In genomic region chr14:105203057-105203494, GRCh38 we compare ENCODE assay signal across 9 cellular contexts. TPM values are rescaled to one million over a fixed set of nuclear protein-coding genes. Genes with fewer than 3 reads are reported as not detected.
DNase-seq lines count a peak whose midpoint lies in the region; ATAC-seq and TF ChIP-seq lines count a peak whose summit lies in the region.
"Had no signal": no experiment of that assay in that cellular context is flagged by ENCODE, and none has a peak within 500 bp of the region (broad histone marks: within the 10 kb centered on the region; RNA-seq: fewer than 3 reads in every experiment).

No MANE protein-coding gene starts in this region.

- H4K20me1 ChIP-seq in SK-N-SH (ENCODE audit: insufficient read depth), result no peaks in the 10 kb centered on the region

- H3F3A ChIP-seq in SK-N-SH (replicated peaks; ENCODE audit: insufficient read depth), result no peaks in the 10 kb centered on the region

- H3K9ac ChIP-seq in SK-N-SH, result no peak overlapping the region

- no peak for TF ChIP-seq EP300 in SK-N-SH (IDR thresholded peaks at IDR 0.05; ENCODE audit: borderline replicate concordance in 1 of 2, low read depth in 1 of 2, low read length in 1 of 2)

- no peak overlapping the region; the same call in 1 of the 2 replicates for H3K4me2 ChIP-seq in SK-N-SH

- no peak overlapping the region for H3K27ac ChIP-seq in CD4-positive, alpha-beta T cell (ENCODE audit: low read depth, low read length)
- H3K27ac ChIP-seq in SK-N-SH (ENCODE audit: low read depth in 2 of 2, low read length in 1 of 2), result peak overlapping the region in 1 of 2 experiments; percentile 50; a peak in 1 of 4 replicates
- H3K27ac ChIP-seq in heart left ventricle, result peak overlapping the region in 8 of 12 donors; percentile 51 to 95 (median 72)

- H3K79me2 ChIP-seq in SK-N-SH (ENCODE audit: insufficient read depth), result no peaks in the 10 kb centered on the region

- no peaks in the 10 kb centered on the region for H3K9me3 ChIP-seq in CD4-positive, alpha-beta T cell (ENCODE audit: control insufficient read depth, low read length)
- H3K9me3 ChIP-seq in SK-N-SH (no peaks in the 10 kb centered on the region), heart left ventricle (no peaks in the 10 kb centered on the region)

- H3K4me3 ChIP-seq in SK-N-SH (ENCODE audit: low read depth in 2 of 2, low read length in 1 of 2), result peak overlapping the region in 1 of 2 experiments; percentile 14; a peak in 1 of 4 replicates
- no peak overlapping the region for H3K4me3 ChIP-seq in heart left ventricle

- DNase-seq in CD4-positive, alpha-beta T cell, result peak; percentile 40 to 69 (median 49)
- peak; percentile 79 for DNase-seq in HPDE6-E6E7 (ENCODE audit: extremely low spot score)
- peak; percentile 93 for DNase-seq in SK-N-SH
- DNase-seq in activated naive CD8-positive, alpha-beta T cell treated with anti-CD3 and anti-CD28 coated beads, Interleukin-2, amount 10 ng/mL, durations not matched to agents 7 days and 5 days, result peak; percentile 81
- peak; percentile 73 to 88 (median 76) for DNase-seq in heart left ventricle
- DNase-seq in retina, result peak; percentile 91
- DNase-seq in NCI-H2081 treated with DMSO at 0.1 percent for 48 hours (lab: John Stamatoyannopoulos, UW), result no peak

- peak; percentile 48 for ATAC-seq in CD4-positive, alpha-beta T cell (ENCODE audit: poor library complexity)
- peak; percentile 27 for ATAC-seq in activated naive CD8-positive, alpha-beta T cell treated with anti-CD3 and anti-CD28 coated beads, Interleukin-2, amount 10 ng/mL, durations not matched to agents 7 days and 5 days (ENCODE audit: low read depth)
- ATAC-seq in heart left ventricle, result peak; percentile 13 to 45 (median 30)
- ATAC-seq in HG02642 (IDR thresholded peaks at IDR 0.05; ENCODE audit: poor library complexity, unreplicated experiment), result no peak

- H2AFZ ChIP-seq in SK-N-SH (ENCODE audit: low read depth), result no peak overlapping the region

- peaks cover 22% of the 10 kb centered on the region for H3K27me3 ChIP-seq in CD4-positive, alpha-beta T cell (ENCODE audit: control insufficient read depth, insufficient read depth, low read length)
- H3K27me3 ChIP-seq in SK-N-SH (ENCODE audit: insufficient read depth) (no peaks in the 10 kb centered on the region), heart left ventricle (peaks cover 0 to 21% (median 0%) of the 10 kb centered on the region in 9 donors)

- peak; percentile 74 for TF ChIP-seq RAD21 in SK-N-SH (IDR thresholded peaks at IDR 0.05; ENCODE audit: low read length)

- H3K4me1 ChIP-seq in SK-N-SH (ENCODE audit: control insufficient read depth in 1 of 2, insufficient read depth in 2 of 2, low read depth in 1 of 2, low read length in 1 of 2) (peaks cover 0 to 69% of the 10 kb centered on the region in 2 experiments; a peak in 1 of 4 replicates), heart left ventricle (peaks cover 0 to 98% (median 59%) of the 10 kb centered on the region in 12 donors)

- POLR2A ChIA-PET in CD4-positive, alpha-beta T cell (lab: Charles Lee), result interaction anchor here (0.9 kb wide), 1 partner anchor 112 kb away, joined by 3 read pairs; the partner anchor contains the start of gene PACS2
- POLR2A ChIA-PET in SK-N-SH (lab: Yijun Ruan, JAX), result interaction anchor here (1.0 kb wide), 1 partner anchor 45 kb away, joined by 3 read pairs; the partner anchor contains the start of gene BTBD6
- POLR2A ChIA-PET in activated naive CD8-positive, alpha-beta T cell treated with anti-CD3 and anti-CD28 coated beads, Interleukin-2, amount 10 ng/mL, durations not matched to agents 7 days and 5 days (lab: Charles Lee), result no interaction called here

- H3K9me3 Mint-ChIP-seq in CD4-positive, alpha-beta T cell, result no peaks in the 10 kb centered on the region
- no peaks in the 10 kb centered on the region for H3K9me3 Mint-ChIP-seq in activated naive CD8-positive, alpha-beta T cell treated with anti-CD3 and anti-CD28 coated beads, Interleukin-2, amount 10 ng/mL, durations not matched to agents 7 days and 5 days
- H3K9me3 Mint-ChIP-seq: stimulated activated naive CD8-positive, alpha-beta T cell treated with anti-CD3 and anti-CD28 coated beads, Interleukin-15, Interleukin-2, amounts not matched to agents 100 ng/mL and 50 ng/mL, for 24 hours had no signal

- H3K4me1 Mint-ChIP-seq in CD4-positive, alpha-beta T cell (ENCODE audit: low read depth), result peaks cover 9% of the 10 kb centered on the region
- H3K4me1 Mint-ChIP-seq in activated naive CD8-positive, alpha-beta T cell treated with anti-CD3 and anti-CD28 coated beads, Interleukin-2, amount 10 ng/mL, durations not matched to agents 7 days and 5 days, result peaks cover 18% of the 10 kb centered on the region

- CTCF ChIA-PET in CD4-positive, alpha-beta T cell (lab: Charles Lee), result interaction anchor here (0.6 to 2.1 kb wide), 3 partner anchors 78 to 1194 kb away, joined by 3 to 6 read pairs (median 3); no protein-coding TSS in a partner anchor
- CTCF ChIA-PET in SK-N-SH (lab: Yijun Ruan, JAX), result interaction anchor here (0.6 to 2.7 kb wide), 37 partner anchors 9 to 228 kb away, joined by 3 to 24 read pairs (median 3); partner anchors contain the start of genes BTBD6 and PACS2

- no peaks in the 10 kb centered on the region for H3K36me3 ChIP-seq in SK-N-SH (replicated peaks in 1 of 2; ENCODE audit: control insufficient read depth in 1 of 2, insufficient read depth in 2 of 2, low read length in 1 of 2)
- no peaks in the 10 kb centered on the region for H3K36me3 ChIP-seq in heart left ventricle

- intact Hi-C loops in CD4-positive, alpha-beta T cell (cut with DNase I, micrococcal nuclease), result loop anchor here (1.0 to 5.0 kb wide), 4 partner anchors 79 to 329 kb away; partner anchors contain the start of gene BRF1 (in 1 of the 2)
- intact Hi-C loops in heart left ventricle (cut with DNase I), result loop anchor here (1.0 to 10.0 kb wide), 16 partner anchors 44 to 324 kb away; partner anchors contain the start of genes TMEM121 (in 2 of the 10), AHNAK2 (in 1 of the 10) and BTBD6 (in 1 of the 10)

- WGBS in SK-N-SH (ENCODE audit: low lambda C conversion rate), result 50% methylated on average over 3 of the region's 18 CpGs
- 8 to 11% (median 10%) methylated on average over 4 to 18 of the region's 18 CpGs for WGBS in heart left ventricle, 4 donors

- H3K9me2 ChIP-seq in SK-N-SH, result no peaks in the 10 kb centered on the region

- no peak for TF ChIP-seq POLR2A in heart left ventricle (IDR thresholded peaks at IDR 0.05)

- no peaks in the 10 kb centered on the region for H3K36me3 Mint-ChIP-seq in CD4-positive, alpha-beta T cell (ENCODE audit: low read depth)
- H3K36me3 Mint-ChIP-seq in activated naive CD8-positive, alpha-beta T cell treated with anti-CD3 and anti-CD28 coated beads, Interleukin-2, amount 10 ng/mL, durations not matched to agents 7 days and 5 days, result no peaks in the 10 kb centered on the region

- no peak overlapping the region for H3K4me3 Mint-ChIP-seq in CD4-positive, alpha-beta T cell
- H3K4me3 Mint-ChIP-seq in activated naive CD8-positive, alpha-beta T cell treated with anti-CD3 and anti-CD28 coated beads, Interleukin-2, amount 10 ng/mL, durations not matched to agents 7 days and 5 days, result no peak overlapping the region
- H3K4me3 Mint-ChIP-seq: stimulated activated naive CD8-positive, alpha-beta T cell treated with anti-CD3 and anti-CD28 coated beads, Interleukin-15, Interleukin-2, amounts not matched to agents 100 ng/mL and 50 ng/mL, for 24 hours had no signal

- TF ChIP-seq CTCF in CD4-positive, alpha-beta T cell (IDR thresholded peaks at IDR 0.05), result peak; percentile 97
- peak; percentile 91 for TF ChIP-seq CTCF in SK-N-SH (IDR thresholded peaks at IDR 0.05)
- peak; percentile 86 to 97 (median 93) for TF ChIP-seq CTCF in heart left ventricle (IDR thresholded peaks at IDR 0.05)

- H3K27me3 Mint-ChIP-seq in CD4-positive, alpha-beta T cell, result peaks cover 31% of the 10 kb centered on the region
- peaks cover 7% of the 10 kb centered on the region for H3K27me3 Mint-ChIP-seq in activated naive CD8-positive, alpha-beta T cell treated with anti-CD3 and anti-CD28 coated beads, Interleukin-2, amount 10 ng/mL, durations not matched to agents 7 days and 5 days

- no peak overlapping the region for H3K27ac Mint-ChIP-seq in CD4-positive, alpha-beta T cell
- no peak overlapping the region for H3K27ac Mint-ChIP-seq in activated naive CD8-positive, alpha-beta T cell treated with anti-CD3 and anti-CD28 coated beads, Interleukin-2, amount 10 ng/mL, durations not matched to agents 7 days and 5 days
- H3K27ac Mint-ChIP-seq: stimulated activated naive CD8-positive, alpha-beta T cell treated with anti-CD3 and anti-CD28 coated beads, Interleukin-15, Interleukin-2, amounts not matched to agents 100 ng/mL and 50 ng/mL, for 24 hours had no signal

TF ChIP-seq in SK-N-SH, 30 proteins besides CTCF, POLR2A, EP300 and RAD21:
- TF ChIP-seq SMC3 (IDR thresholded peaks at IDR 0.05; ENCODE audit: low read depth, low read length) (peak; percentile 83), MXI1 (IDR thresholded peaks at IDR 0.05; ENCODE audit: low read depth, low read length) (no peak)

RNA-seq across cellular contexts. Expression of gene NUDT14, which starts 22.0 kb away (rescaled TPM):
- 1 to 10 TPM; 9.0 to 9.2 TPM for total RNA-seq in CD4-positive, alpha-beta T cell
- polyA plus RNA-seq in SK-N-SH (2012; rRNA removed) (15.8 and 18.4 TPM in 2 replicates), heart left ventricle (10 to 100 TPM; 14.3 to 29.6 TPM)
- polyA plus RNA-seq in SK-N-SH (2012; cell fraction: cytosol; rRNA removed), result 8.1 and 11.3 TPM in 2 replicates
- polyA plus RNA-seq in SK-N-SH (2012; cell fraction: nucleus; rRNA removed), result 27.3 and 44.1 TPM in 2 replicates
- total RNA-seq in activated naive CD8-positive, alpha-beta T cell treated with anti-CD3 and anti-CD28 coated beads, Interleukin-2, amount 10 ng/mL, durations not matched to agents 7 days and 5 days, result 10 to 100 TPM; 23.3 to 28.0 TPM
- 10 to 100 TPM; 16.7 to 48.9 (median 23.8) TPM for total RNA-seq in heart left ventricle

RNA-seq across cellular contexts. Expression of gene JAG2, which starts 34.5 kb away (rescaled TPM):
- 1 to 10 TPM in 1 of 2 experiments, under 1 TPM in 1; 0.66 to 1.3 TPM for total RNA-seq in CD4-positive, alpha-beta T cell
- polyA plus RNA-seq in SK-N-SH (2012; rRNA removed) (1.7 TPM in 2 replicates), heart left ventricle (10 to 100 TPM; 19.1 to 25.2 TPM)
- polyA plus RNA-seq in SK-N-SH (2012; cell fraction: cytosol; rRNA removed), result 0.55 and 0.77 TPM in 2 replicates
- polyA plus RNA-seq in SK-N-SH (2012; cell fraction: nucleus; rRNA removed), result 8.9 and 10.2 TPM in 2 replicates
- 1 to 10 TPM; 1.8 to 3.2 TPM for total RNA-seq in activated naive CD8-positive, alpha-beta T cell treated with anti-CD3 and anti-CD28 coated beads, Interleukin-2, amount 10 ng/mL, durations not matched to agents 7 days and 5 days
- total RNA-seq in heart left ventricle, result 10 to 100 TPM; 20.4 to 62.4 (median 28.6) TPM

RNA-seq across cellular contexts. Expression of gene BTBD6, which starts 45.3 kb away (rescaled TPM):
- total RNA-seq in CD4-positive, alpha-beta T cell, result 10 to 100 TPM; 36.9 to 37.6 TPM
- polyA plus RNA-seq in SK-N-SH (2012; rRNA removed) (20.9 and 21.0 TPM in 2 replicates), heart left ventricle (10 to 100 TPM; 40.7 to 56.3 TPM)
- polyA plus RNA-seq in SK-N-SH (2012; cell fraction: cytosol; rRNA removed), result 10.8 and 15.6 TPM in 2 replicates
- 53.9 and 56.9 TPM in 2 replicates for polyA plus RNA-seq in SK-N-SH (2012; cell fraction: nucleus; rRNA removed)
- total RNA-seq in activated naive CD8-positive, alpha-beta T cell treated with anti-CD3 and anti-CD28 coated beads, Interleukin-2, amount 10 ng/mL, durations not matched to agents 7 days and 5 days, result 10 to 100 TPM; 49.6 to 51.3 TPM
- 10 to 100 TPM; 28.8 to 51.8 (median 34.8) TPM for total RNA-seq in heart left ventricle

Comparison
In these comparisons a context has a peak if more than half of its experiments do, and no peak if none do; other contexts are left out.
1. RNA of gene JAG2, which starts 34.5 kb away (total RNA-seq): 20.4 to 62.4 TPM in heart left ventricle; 1.8 to 3.2 TPM in activated naive CD8-positive, alpha-beta T cell treated with anti-CD3 and anti-CD28 coated beads, Interleukin-2, amount 10 ng/mL, durations not matched to agents 7 days and 5 days and 0.66 to 1.3 TPM in CD4-positive, alpha-beta T cell; every median in the first group is over 4 times any median in the second.
2. Peak in every context shown above with its lines, with median percentiles within 50 percentile points of each other: CTCF ChIP-seq.